In the genomic region with DNA sequence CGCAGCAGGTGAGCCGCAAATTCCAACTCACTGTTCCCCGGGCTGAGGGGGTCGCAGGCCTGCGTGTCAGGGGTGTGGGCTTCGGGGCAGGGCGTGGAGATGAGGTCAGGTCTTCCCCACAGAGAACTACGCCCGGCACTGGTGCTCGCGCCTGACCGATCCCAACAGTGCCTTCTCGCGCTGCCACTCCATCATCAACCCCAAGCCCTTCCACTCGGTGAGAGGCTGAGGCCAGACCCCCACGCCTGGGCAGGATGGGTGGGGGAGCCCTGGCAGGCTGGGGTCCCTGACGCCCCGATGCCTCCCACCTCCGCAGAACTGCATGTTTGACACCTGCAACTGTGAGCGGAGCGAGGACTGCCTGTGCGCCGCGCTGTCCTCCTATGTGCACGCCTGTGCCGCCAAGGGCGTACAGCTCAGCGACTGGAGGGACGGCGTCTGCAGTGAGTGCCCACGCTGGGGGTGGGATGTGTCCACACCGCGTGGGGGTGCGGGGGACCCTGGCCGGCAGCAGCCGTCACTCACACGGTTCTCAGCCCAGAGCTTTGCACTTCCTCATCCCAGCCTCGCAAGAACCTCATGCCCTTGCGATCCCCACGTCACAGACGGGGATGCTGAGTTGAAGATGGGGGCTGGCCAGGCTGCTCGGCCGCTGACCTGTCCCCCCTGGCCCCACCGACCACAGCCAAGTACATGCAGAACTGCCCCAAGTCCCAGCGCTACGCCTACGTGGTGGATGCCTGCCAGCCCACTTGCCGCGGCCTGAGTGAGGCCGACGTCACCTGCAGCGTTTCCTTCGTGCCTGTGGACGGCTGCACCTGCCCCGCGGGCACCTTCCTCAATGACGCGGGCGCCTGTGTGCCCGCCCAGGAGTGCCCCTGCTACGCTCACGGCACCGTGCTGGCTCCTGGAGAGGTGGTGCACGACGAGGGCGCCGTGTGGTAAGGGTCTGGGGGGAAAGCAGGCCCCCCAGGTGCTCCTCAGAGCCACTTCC, we compare ENCODE assay signal across 1 cellular context.
TF ChIP-seq lines count a peak whose summit lies in the region.

No MANE protein-coding gene starts in this region.

TF ChIP-seq in K562, 482 proteins besides CTCF, POLR2A, EP300 and RAD21:
- TF ChIP-seq ZNF57 (CRISPR knock-in tag; IDR thresholded peaks at IDR 0.05), result no peak
- no peak for TF ChIP-seq ZNF311 (CRISPR knock-in tag; IDR thresholded peaks at IDR 0.05)
- no peak for TF ChIP-seq RBM22 (IDR thresholded peaks at IDR 0.05; ENCODE audit: low read depth, low read length, poor library complexity, severe bottlenecking)
- TF ChIP-seq, protein P1, sequence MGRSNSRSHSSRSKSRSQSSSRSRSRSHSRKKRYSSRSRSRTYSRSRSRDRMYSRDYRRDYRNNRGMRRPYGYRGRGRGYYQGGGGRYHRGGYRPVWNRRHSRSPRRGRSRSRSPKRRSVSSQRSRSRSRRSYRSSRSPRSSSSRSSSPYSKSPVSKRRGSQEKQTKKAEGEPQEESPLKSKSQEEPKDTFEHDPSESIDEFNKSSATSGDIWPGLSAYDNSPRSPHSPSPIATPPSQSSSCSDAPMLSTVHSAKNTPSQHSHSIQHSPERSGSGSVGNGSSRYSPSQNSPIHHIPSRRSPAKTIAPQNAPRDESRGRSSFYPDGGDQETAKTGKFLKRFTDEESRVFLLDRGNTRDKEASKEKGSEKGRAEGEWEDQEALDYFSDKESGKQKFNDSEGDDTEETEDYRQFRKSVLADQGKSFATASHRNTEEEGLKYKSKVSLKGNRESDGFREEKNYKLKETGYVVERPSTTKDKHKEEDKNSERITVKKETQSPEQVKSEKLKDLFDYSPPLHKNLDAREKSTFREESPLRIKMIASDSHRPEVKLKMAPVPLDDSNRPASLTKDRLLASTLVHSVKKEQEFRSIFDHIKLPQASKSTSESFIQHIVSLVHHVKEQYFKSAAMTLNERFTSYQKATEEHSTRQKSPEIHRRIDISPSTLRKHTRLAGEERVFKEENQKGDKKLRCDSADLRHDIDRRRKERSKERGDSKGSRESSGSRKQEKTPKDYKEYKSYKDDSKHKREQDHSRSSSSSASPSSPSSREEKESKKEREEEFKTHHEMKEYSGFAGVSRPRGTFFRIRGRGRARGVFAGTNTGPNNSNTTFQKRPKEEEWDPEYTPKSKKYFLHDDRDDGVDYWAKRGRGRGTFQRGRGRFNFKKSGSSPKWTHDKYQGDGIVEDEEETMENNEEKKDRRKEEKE (IDR thresholded peaks at IDR 0.05; ENCODE audit: borderline replicate concordance in 1 of 2, control insufficient read depth in 1 of 2, low read depth in 2 of 2, low read length in 1 of 2), result no peak
- TF ChIP-seq SPI1 (IDR thresholded peaks at IDR 0.05; ENCODE audit: borderline replicate concordance, low read depth, low read length), result 0 out of 2 replicates have a peak, but pooled peaks have one; percentile 28
